Comparison of ENCODE assay signal across 14 cellular contexts in the genomic region with DNA sequence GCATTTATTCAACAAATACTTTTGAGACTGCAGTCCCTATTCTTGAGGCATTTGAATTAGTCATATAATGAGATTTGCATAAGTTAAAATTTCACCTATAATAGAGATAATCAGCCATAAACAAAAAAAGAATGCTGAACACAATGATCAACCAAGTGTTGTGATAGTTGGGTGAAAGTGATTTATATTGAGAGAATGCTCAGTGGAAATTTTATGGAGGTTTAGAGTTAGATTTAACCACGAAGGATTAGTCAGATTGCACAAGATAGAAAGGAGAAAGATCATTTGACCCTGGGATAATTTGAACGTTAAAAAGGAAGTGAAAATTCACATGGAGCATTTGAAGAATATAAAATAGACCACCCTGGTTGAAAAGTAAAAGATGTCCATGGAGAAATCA.
"Had no signal": no experiment of that assay in that cellular context is flagged by ENCODE, and none has a peak within 500 bp of the region (broad histone marks: within the 10 kb centered on the region; RNA-seq: fewer than 3 reads in every experiment).

No MANE protein-coding gene starts in this region.

- H3K4me1 ChIP-seq: colonic mucosa, esophagus squamous epithelium, psoas muscle had no signal

- H3K4me3 ChIP-seq: colonic mucosa, esophagus squamous epithelium, hepatocyte, psoas muscle, skin epidermis had no signal

- H3K27ac ChIP-seq: colonic mucosa, esophagus squamous epithelium, hepatocyte, neutrophil, psoas muscle, skin epidermis had no signal

- H3K27me3 ChIP-seq: colonic mucosa, esophagus squamous epithelium, foreskin keratinocyte, hepatocyte, neutrophil had no signal

- ATAC-seq: foreskin keratinocyte; naive thymus-derived CD8-positive, alpha-beta T cell; psoas muscle; sciatic nerve had no signal

- H3K9me3 ChIP-seq: colonic mucosa, esophagus squamous epithelium, neutrophil, psoas muscle had no signal

- H3K36me3 ChIP-seq: colonic mucosa, esophagus squamous epithelium, neutrophil had no signal

- DNase-seq: colonic mucosa; dermis blood vessel endothelial cell; esophagus squamous epithelium; kidney; mesendoderm; naive thymus-derived CD8-positive, alpha-beta T cell; psoas muscle; stimulated activated naive CD4-positive, alpha-beta T cell; trophoblast cell had no signal
